In the genomic region with DNA sequence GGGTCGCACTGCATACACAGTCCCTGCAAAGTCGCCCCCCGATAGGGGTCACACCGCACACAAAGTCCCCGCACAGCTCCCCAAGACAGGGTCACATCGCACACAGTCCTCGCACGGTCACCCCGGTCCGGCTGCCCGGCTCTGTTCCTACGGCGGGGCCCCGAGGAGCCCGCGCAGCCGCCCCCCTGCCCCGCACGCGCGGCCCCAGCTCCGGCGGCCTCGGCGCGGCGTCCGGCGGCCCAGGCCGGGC, we compare ENCODE assay signal across 8 cellular contexts. TPM values are rescaled to one million over a fixed set of nuclear protein-coding genes. Genes with fewer than 3 reads are reported as not detected.
DNase-seq lines count a peak whose midpoint lies in the region; ATAC-seq and TF ChIP-seq lines count a peak whose summit lies in the region.

No MANE protein-coding gene starts in this region.

- WGBS in right cardiac atrium: 0% methylated on average over 30 of the region's 30 CpGs
- WGBS in spleen, 5 donors: 0 to 2% (median 1%) methylated on average over 14 to 30 of the region's 30 CpGs

- peaks cover 24% of the 10 kb centered on the region for H3K4me1 ChIP-seq in right cardiac atrium (ENCODE audit: control insufficient read depth, insufficient read depth, low read length)
- H3K4me1 ChIP-seq in spleen: peaks cover 44 to 91% (median 81%) of the 10 kb centered on the region in 6 donors

- H3K27ac Mint-ChIP-seq in activated T-cell treated with anti-CD3 and anti-CD28 coated beads, Interleukin-2, amount 50 U/mL, for 24 hours: peak overlapping the region; percentile 96
- peak overlapping the region; percentile 95 for H3K27ac Mint-ChIP-seq in activated CD8-positive, alpha-beta T cell treated with anti-CD3 and anti-CD28 coated beads for 36 hours

- CTCF ChIA-PET in activated CD8-positive, alpha-beta T cell treated with anti-CD3 and anti-CD28 coated beads for 36 hours (lab: Charles Lee): interaction anchor here (1.0 to 2.2 kb wide), 4 partner anchors 12 to 192 kb away, joined by 3 to 6 read pairs (median 4); no protein-coding TSS in a partner anchor

- H3K36me3 Mint-ChIP-seq in activated T-cell treated with anti-CD3 and anti-CD28 coated beads, Interleukin-2, amount 50 U/mL, for 24 hours (ENCODE audit: low read depth): peaks cover 41% of the 10 kb centered on the region
- peaks cover 22% of the 10 kb centered on the region for H3K36me3 Mint-ChIP-seq in activated CD8-positive, alpha-beta T cell treated with anti-CD3 and anti-CD28 coated beads for 36 hours (ENCODE audit: low read depth)

- TF ChIP-seq CTCF in activated CD8-positive, alpha-beta T cell treated with anti-CD3 and anti-CD28 coated beads for 36 hours (IDR thresholded peaks at IDR 0.05): no peak
- no peak for TF ChIP-seq CTCF in spleen (IDR thresholded peaks at IDR 0.05 in 8 of 11, conservative IDR thresholded peaks at IDR 0.05 in 3 of 11)

- H3K9me3 ChIP-seq in right cardiac atrium (ENCODE audit: control insufficient read depth, low read length): no peaks in the 10 kb centered on the region
- peaks cover 0 to 4% (median 0%) of the 10 kb centered on the region in 8 donors for H3K9me3 ChIP-seq in spleen

- no peak for DNase-seq in activated T-cell treated with anti-CD3 and anti-CD28 coated beads, Interleukin-2, amount 50 U/mL, for 24 hours
- DNase-seq in activated T-cell treated with anti-CD3 and anti-CD28 coated beads, Interleukin-2, amount 50 U/mL, for 1 hour: no peak
- DNase-seq in activated CD8-positive, alpha-beta T cell treated with anti-CD3 and anti-CD28 coated beads for 36 hours: no peak
- DNase-seq in right cardiac atrium (peak in 2 of 3 donors; percentile 69 to 70), spleen (no peak), KG1 (lab: John Stamatoyannopoulos, UW) (no peak)
- no peak for DNase-seq in central memory CD4-positive, alpha-beta T cell

- H3K27ac ChIP-seq in right cardiac atrium (ENCODE audit: low read length) (peak overlapping the region; percentile 87), spleen (peak overlapping the region; percentile 72 to 95 (median 90))

- peaks cover 50% of the 10 kb centered on the region for H3K4me1 Mint-ChIP-seq in activated T-cell treated with anti-CD3 and anti-CD28 coated beads, Interleukin-2, amount 50 U/mL, for 24 hours (ENCODE audit: low read depth)
- peaks cover 41% of the 10 kb centered on the region for H3K4me1 Mint-ChIP-seq in activated CD8-positive, alpha-beta T cell treated with anti-CD3 and anti-CD28 coated beads for 36 hours (ENCODE audit: low read depth)

- no peak for TF ChIP-seq POLR2A in spleen (IDR thresholded peaks at IDR 0.05)

- POLR2A ChIA-PET in activated CD8-positive, alpha-beta T cell treated with anti-CD3 and anti-CD28 coated beads for 36 hours (lab: Charles Lee): interaction anchor here (0.6 to 3.5 kb wide), 6 partner anchors 18 to 239 kb away, joined by 3 to 19 read pairs (median 3); no protein-coding TSS in a partner anchor

- intact Hi-C loops in activated CD8-positive, alpha-beta T cell treated with anti-CD3 and anti-CD28 coated beads for 36 hours (cut with micrococcal nuclease): no loop called here
- intact Hi-C loops in right cardiac atrium (cut with DNase I): loop anchor here (5.0 to 10.0 kb wide), 4 partner anchors 35 to 292 kb away; a partner anchor contains a TSS
- intact Hi-C loops in spleen (cut with DNase I; ENCODE audit: low total_unique reads): no loop called here

- H3K27me3 Mint-ChIP-seq in activated T-cell treated with anti-CD3 and anti-CD28 coated beads, Interleukin-2, amount 50 U/mL, for 24 hours: peaks cover 4% of the 10 kb centered on the region
- peaks cover 2% of the 10 kb centered on the region for H3K27me3 Mint-ChIP-seq in activated CD8-positive, alpha-beta T cell treated with anti-CD3 and anti-CD28 coated beads for 36 hours

- H3K9me3 Mint-ChIP-seq in activated T-cell treated with anti-CD3 and anti-CD28 coated beads, Interleukin-2, amount 50 U/mL, for 24 hours: peaks cover 2% of the 10 kb centered on the region
- peaks cover 6% of the 10 kb centered on the region for H3K9me3 Mint-ChIP-seq in activated CD8-positive, alpha-beta T cell treated with anti-CD3 and anti-CD28 coated beads for 36 hours

- H3K4me3 ChIP-seq in right cardiac atrium (ENCODE audit: low read length) (peak overlapping the region; percentile 90), spleen (peak overlapping the region; percentile 60 to 90 (median 66))

- no peak for ATAC-seq in activated CD8-positive, alpha-beta T cell treated with anti-CD3 and anti-CD28 coated beads for 36 hours
- ATAC-seq in right cardiac atrium (no peak), GM21381 (IDR thresholded peaks at IDR 0.05; ENCODE audit: unreplicated experiment) (no peak)

- peaks cover 0 to 10% (median 0%) of the 10 kb centered on the region in 6 donors for H3K36me3 ChIP-seq in spleen

- no peaks in the 10 kb centered on the region for H3K27me3 ChIP-seq in right cardiac atrium (ENCODE audit: control insufficient read depth, insufficient read depth)
- no peaks in the 10 kb centered on the region for H3K27me3 ChIP-seq in spleen (replicated peaks in 1 of 7)

- H3K4me3 Mint-ChIP-seq in activated T-cell treated with anti-CD3 and anti-CD28 coated beads, Interleukin-2, amount 50 U/mL, for 24 hours: peak overlapping the region; percentile 91
- H3K4me3 Mint-ChIP-seq in activated CD8-positive, alpha-beta T cell treated with anti-CD3 and anti-CD28 coated beads for 36 hours: peak overlapping the region; percentile 89

RNA-seq across cellular contexts. Expression of a gene that starts 0.3 kb away (rescaled TPM):
- 10 to 100 TPM; 33.0 to 34.5 TPM for total RNA-seq in activated CD8-positive, alpha-beta T cell treated with anti-CD3 and anti-CD28 coated beads for 36 hours
- 10 to 100 TPM; 39.2 to 46.6 (median 41.5) TPM for total RNA-seq in right cardiac atrium
- polyA plus RNA-seq in right cardiac atrium: 11.6 TPM
- total RNA-seq in spleen: 10 to 100 TPM; 32.2 to 71.3 (median 47.8) TPM
- 1 to 10 TPM; 1.7 to 8.6 (median 2.7) TPM for polyA plus RNA-seq in spleen

RNA-seq across cellular contexts. Expression of a gene that starts 22.8 kb away (rescaled TPM):
- total RNA-seq in activated CD8-positive, alpha-beta T cell treated with anti-CD3 and anti-CD28 coated beads for 36 hours: not detected
- not detected for total RNA-seq in right cardiac atrium
- not detected for polyA plus RNA-seq in right cardiac atrium
- total RNA-seq in spleen: under 1 TPM in 1 of 7 donors, not detected in 6; 0.42 TPM
- not detected for polyA plus RNA-seq in spleen

Comparison
In these comparisons a context has a peak if more than half of its experiments do, and no peak if none do; other contexts are left out.
1. DNase-seq: peak in right cardiac atrium (2 of 3); none in activated T-cell treated with anti-CD3 and anti-CD28 coated beads, Interleukin-2, amount 50 U/mL, for 24 hours (single experiment), activated T-cell treated with anti-CD3 and anti-CD28 coated beads, Interleukin-2, amount 50 U/mL, for 1 hour (single experiment), activated CD8-positive, alpha-beta T cell treated with anti-CD3 and anti-CD28 coated beads for 36 hours (single experiment), spleen (single experiment), central memory CD4-positive, alpha-beta T cell (single experiment) and KG1 (single experiment).
2. intact Hi-C loops: an anchor here in right cardiac atrium (5.0 to 10.0 kb wide); none called in activated CD8-positive, alpha-beta T cell treated with anti-CD3 and anti-CD28 coated beads for 36 hours and spleen.